ENCODE assay signal across 18 cellular contexts in genomic region chr2:100042559-100042958, GRCh38.
"Had no signal": no experiment of that assay in that cellular context is flagged by ENCODE, and none has a peak within 500 bp of the region (broad histone marks: within the 10 kb centered on the region; RNA-seq: fewer than 3 reads in every experiment).

No MANE protein-coding gene starts in this region.

- H3K4me1 ChIP-seq: foreskin keratinocyte, prostate gland had no signal

- DNase-seq: activated CD4-positive, alpha-beta memory T cell treated with anti-CD3 and anti-CD28 coated beads for 36 hours; activated CD4-positive, alpha-beta T cell treated with anti-CD3 and anti-CD28 coated beads for 4 hours; activated naive CD8-positive, alpha-beta T cell treated with anti-CD3 and anti-CD28 coated beads for 36 hours; activated T-cell treated with anti-CD3 and anti-CD28 coated beads for 4 hours; amygdala; foreskin keratinocyte; stimulated activated CD4-positive, alpha-beta T cell treated with anti-CD3 and anti-CD28 coated beads, Interleukin-12 subunit alpha, Interleukin-12 subunit beta, amount 100 ng/mL, for 4 hours; stimulated activated CD4-positive, alpha-beta T cell treated with anti-CD3 and anti-CD28 coated beads, Interleukin-1b, Interleukin-23, amount 100 ng/mL, for 48 hours; stimulated activated CD8-positive, alpha-beta memory T cell treated with anti-CD3 and anti-CD28 coated beads, Interleukin-4, amount 100 ng/mL, for 48 hours; stimulated activated naive CD4-positive, alpha-beta T cell treated with Interleukin-2 at 50 U/mL for 16 hours; thyroid gland had no signal

- FAIRE-seq: keratinocyte had no signal

- ATAC-seq: foreskin keratinocyte, left lobe of liver had no signal

- H3K27ac ChIP-seq: cardiac muscle cell, epithelial cell of prostate, foreskin keratinocyte, prostate gland, right atrium auricular region, thyroid gland had no signal

- H3K36me3 ChIP-seq: cardiac muscle cell, prostate gland, right atrium auricular region, thyroid gland had no signal

- H3K4me3 ChIP-seq: cardiac muscle cell, lung, prostate gland, right atrium auricular region, thyroid gland had no signal

- H3K9me3 ChIP-seq: prostate gland, right atrium auricular region, thyroid gland had no signal
